16 cellular contexts compared by ENCODE assay signal in the genomic region with DNA sequence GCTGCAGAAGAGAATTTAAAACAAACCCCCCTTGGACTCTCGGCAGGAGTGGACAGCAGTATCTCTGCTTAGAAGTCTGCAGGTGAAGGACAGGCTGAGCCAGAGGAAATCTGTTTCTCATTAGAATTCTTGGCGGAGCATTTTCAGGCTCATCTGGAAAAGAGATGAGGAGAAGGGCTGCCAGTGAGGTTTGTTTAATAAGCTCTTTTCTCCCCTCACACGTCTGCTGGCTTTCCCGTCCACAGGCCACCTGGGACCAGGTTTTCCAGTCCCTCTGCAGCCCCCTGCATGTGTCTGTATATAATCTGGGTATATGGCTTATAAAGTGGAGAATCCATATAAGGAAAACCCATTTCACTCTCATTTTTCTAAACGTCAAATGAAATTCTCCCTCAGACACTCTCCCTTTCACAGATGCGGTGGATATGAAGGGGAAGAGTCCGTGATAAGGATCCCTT.
DNase-seq lines count a peak whose midpoint lies in the region; ATAC-seq and TF ChIP-seq lines count a peak whose summit lies in the region.
"Had no signal": no experiment of that assay in that cellular context is flagged by ENCODE, and none has a peak within 500 bp of the region (broad histone marks: within the 10 kb centered on the region; RNA-seq: fewer than 3 reads in every experiment).

No MANE protein-coding gene starts in this region.

- H3K79me2 ChIP-seq in MM.1S (ENCODE audit: low read length): no peaks in the 10 kb centered on the region

- no peaks in the 10 kb centered on the region for H3K27me3 ChIP-seq in cardiac muscle cell
- H3K27me3 ChIP-seq in dorsolateral prefrontal cortex: no peaks in the 10 kb centered on the region
- H3K27me3 ChIP-seq in muscle layer of colon (ENCODE audit: control insufficient read depth in 1 of 2, insufficient read depth in 2 of 2, low read length in 2 of 2): no peaks in the 10 kb centered on the region
- no peaks in the 10 kb centered on the region for H3K27me3 ChIP-seq in MM.1S (replicated peaks; ENCODE audit: insufficient read depth, low read length)

- TF ChIP-seq CTCF in cardiac muscle cell (IDR thresholded peaks at IDR 0.05; ENCODE audit: low read depth, low read length): no peak
- no peak for TF ChIP-seq CTCF in dorsolateral prefrontal cortex (IDR thresholded peaks at IDR 0.05 in 54 of 56, conservative IDR thresholded peaks at IDR 0.05 in 2 of 56; ENCODE audit: low read depth in 1 of 56, partially characterized antibody in 56 of 56)
- TF ChIP-seq CTCF in MM.1S (IDR thresholded peaks at IDR 0.05; ENCODE audit: low read length): no peak

- no peak overlapping the region for H2AFZ ChIP-seq in MM.1S (ENCODE audit: low read length)

- H3K4me1 ChIP-seq in cardiac muscle cell (ENCODE audit: low read depth) (peaks cover 18% of the 10 kb centered on the region), muscle layer of colon (ENCODE audit: insufficient read depth, low read length) (peaks cover 61% of the 10 kb centered on the region), MM.1S (ENCODE audit: low read length) (no peaks in the 10 kb centered on the region)

- H3F3A ChIP-seq in MM.1S (ENCODE audit: insufficient read depth, low read length): no peaks in the 10 kb centered on the region

- H3K36me3 ChIP-seq in cardiac muscle cell (no peaks in the 10 kb centered on the region), muscle layer of colon (ENCODE audit: insufficient read depth, low read length) (no peaks in the 10 kb centered on the region), MM.1S (replicated peaks; ENCODE audit: insufficient read depth, low read length) (no peaks in the 10 kb centered on the region)

- no peaks in the 10 kb centered on the region for H3K36me3 Mint-ChIP-seq in activated T-helper 17 cell treated with anti-CD3 and anti-CD28 coated beads, Interleukin-2, amount 50 U/mL, for 72 hours (ENCODE audit: low read depth)
- H3K36me3 Mint-ChIP-seq: activated naive CD8-positive, alpha-beta T cell treated with anti-CD3 and anti-CD28 coated beads, Interleukin-2, amount 10 ng/mL, durations not matched to agents 7 days and 5 days; immature natural killer cell; natural killer cell had no signal

- no peak overlapping the region for H3K27ac Mint-ChIP-seq in activated T-helper 17 cell treated with anti-CD3 and anti-CD28 coated beads, Interleukin-2, amount 50 U/mL, for 72 hours
- H3K27ac Mint-ChIP-seq: activated naive CD8-positive, alpha-beta T cell treated with anti-CD3 and anti-CD28 coated beads, Interleukin-2, amount 10 ng/mL, durations not matched to agents 7 days and 5 days; immature natural killer cell; natural killer cell had no signal

- H3K4me3 ChIP-seq in cardiac muscle cell (no peak overlapping the region), dorsolateral prefrontal cortex (peak overlapping the region in 46 of 59 donors; percentile 1 to 62 (median 35)), muscle layer of colon (ENCODE audit: low read depth in 1 of 2, low read length in 2 of 2) (peak overlapping the region in 1 of 2 donors; percentile 24), MM.1S (ENCODE audit: low read length) (no peak overlapping the region)

- H3K4me1 Mint-ChIP-seq in activated T-helper 17 cell treated with anti-CD3 and anti-CD28 coated beads, Interleukin-2, amount 50 U/mL, for 72 hours: no peaks in the 10 kb centered on the region
- H3K4me1 Mint-ChIP-seq: activated naive CD8-positive, alpha-beta T cell treated with anti-CD3 and anti-CD28 coated beads, Interleukin-2, amount 10 ng/mL, durations not matched to agents 7 days and 5 days; immature natural killer cell; natural killer cell had no signal

- no peak overlapping the region for H3K4me2 ChIP-seq in MM.1S (ENCODE audit: low read depth, low read length)

- H3K27ac ChIP-seq in cardiac muscle cell (peak overlapping the region; percentile 37), dorsolateral prefrontal cortex (peak overlapping the region in 19 of 59 donors; percentile 8 to 70 (median 31)), muscle layer of colon (ENCODE audit: low read depth, low read length) (peak overlapping the region; percentile 17), MM.1S (ENCODE audit: low read length) (no peak overlapping the region)

- intact Hi-C loops in Right ventricle myocardium inferior (cut with DNase I) (no loop called here), dorsolateral prefrontal cortex (cut with DNase I) (no loop called here)

- DNase-seq in cardiac muscle cell (ENCODE audit: low read depth in 1 of 2, low spot score in 1 of 2) (peak in 1 of 2 donors; percentile 17), Right ventricle myocardium inferior (ENCODE audit: missing footprints) (no peak), dorsolateral prefrontal cortex (no peak), ureter (ENCODE audit: low spot score) (peak; percentile 26), COLO668 (lab: John Stamatoyannopoulos, UW; ENCODE audit: unreplicated experiment) (no peak), MM.1S (no peak)
- DNase-seq: ACHN; activated naive CD8-positive, alpha-beta T cell treated with anti-CD3 and anti-CD28 coated beads, Interleukin-2, amount 10 ng/mL, durations not matched to agents 7 days and 5 days; immature natural killer cell; natural killer cell; NCI-H1436 treated with DMSO at 0.1 percent for 48 hours; stimulated activated CD4-positive, alpha-beta T cell treated with anti-CD3 and anti-CD28 coated beads, Interleukin-2, amount 100 ng/mL, for 24 hours; stimulated activated naive CD8-positive, alpha-beta T cell treated with anti-CD3 and anti-CD28 coated beads, Interleukin-15, Interleukin-2, amounts not matched to agents 100 U/mL and 50 U/mL, for 24 hours; T-helper 2 cell had no signal

- ATAC-seq in Right ventricle myocardium inferior: no peak
- ATAC-seq in activated T-helper 17 cell treated with anti-CD3 and anti-CD28 coated beads, Interleukin-2, amount 50 U/mL, for 72 hours (replicated peaks): no peak
- ATAC-seq: natural killer cell; stimulated activated naive CD8-positive, alpha-beta T cell treated with anti-CD3 and anti-CD28 coated beads, Interleukin-15, Interleukin-2, amounts not matched to agents 100 U/mL and 50 U/mL, for 24 hours had no signal

- H3K27me3 Mint-ChIP-seq in activated T-helper 17 cell treated with anti-CD3 and anti-CD28 coated beads, Interleukin-2, amount 50 U/mL, for 72 hours: peaks cover 26% of the 10 kb centered on the region

- H3K4me3 Mint-ChIP-seq in activated T-helper 17 cell treated with anti-CD3 and anti-CD28 coated beads, Interleukin-2, amount 50 U/mL, for 72 hours: no peak overlapping the region
- H3K4me3 Mint-ChIP-seq: activated naive CD8-positive, alpha-beta T cell treated with anti-CD3 and anti-CD28 coated beads, Interleukin-2, amount 10 ng/mL, durations not matched to agents 7 days and 5 days; immature natural killer cell; natural killer cell had no signal

- no peaks in the 10 kb centered on the region for H3K9me3 Mint-ChIP-seq in activated T-helper 17 cell treated with anti-CD3 and anti-CD28 coated beads, Interleukin-2, amount 50 U/mL, for 72 hours
- H3K9me3 Mint-ChIP-seq: activated naive CD8-positive, alpha-beta T cell treated with anti-CD3 and anti-CD28 coated beads, Interleukin-2, amount 10 ng/mL, durations not matched to agents 7 days and 5 days; immature natural killer cell; natural killer cell had no signal

- H3K9ac ChIP-seq in muscle layer of colon (ENCODE audit: low read length) (peak overlapping the region; percentile 9), MM.1S (ENCODE audit: low read length) (no peak overlapping the region)

- H4K20me1 ChIP-seq in MM.1S (ENCODE audit: insufficient read depth, low read length): no peaks in the 10 kb centered on the region

- H3K9me2 ChIP-seq in MM.1S (replicated peaks; ENCODE audit: insufficient read depth, low read length): no peaks in the 10 kb centered on the region

- H3K9me3 ChIP-seq in cardiac muscle cell (ENCODE audit: low read depth) (no peaks in the 10 kb centered on the region), muscle layer of colon (ENCODE audit: low read length) (no peaks in the 10 kb centered on the region), MM.1S (replicated peaks; ENCODE audit: insufficient read depth, low read length) (no peaks in the 10 kb centered on the region)

Comparison
In these comparisons a context has a peak if more than half of its experiments do, and no peak if none do; other contexts are left out.
1. H3K4me3 ChIP-seq: peak in dorsolateral prefrontal cortex (46 of 59); none in cardiac muscle cell (single experiment) and MM.1S (single experiment).